Comparison of ENCODE assay signal across 8 cellular contexts in the genomic region with DNA sequence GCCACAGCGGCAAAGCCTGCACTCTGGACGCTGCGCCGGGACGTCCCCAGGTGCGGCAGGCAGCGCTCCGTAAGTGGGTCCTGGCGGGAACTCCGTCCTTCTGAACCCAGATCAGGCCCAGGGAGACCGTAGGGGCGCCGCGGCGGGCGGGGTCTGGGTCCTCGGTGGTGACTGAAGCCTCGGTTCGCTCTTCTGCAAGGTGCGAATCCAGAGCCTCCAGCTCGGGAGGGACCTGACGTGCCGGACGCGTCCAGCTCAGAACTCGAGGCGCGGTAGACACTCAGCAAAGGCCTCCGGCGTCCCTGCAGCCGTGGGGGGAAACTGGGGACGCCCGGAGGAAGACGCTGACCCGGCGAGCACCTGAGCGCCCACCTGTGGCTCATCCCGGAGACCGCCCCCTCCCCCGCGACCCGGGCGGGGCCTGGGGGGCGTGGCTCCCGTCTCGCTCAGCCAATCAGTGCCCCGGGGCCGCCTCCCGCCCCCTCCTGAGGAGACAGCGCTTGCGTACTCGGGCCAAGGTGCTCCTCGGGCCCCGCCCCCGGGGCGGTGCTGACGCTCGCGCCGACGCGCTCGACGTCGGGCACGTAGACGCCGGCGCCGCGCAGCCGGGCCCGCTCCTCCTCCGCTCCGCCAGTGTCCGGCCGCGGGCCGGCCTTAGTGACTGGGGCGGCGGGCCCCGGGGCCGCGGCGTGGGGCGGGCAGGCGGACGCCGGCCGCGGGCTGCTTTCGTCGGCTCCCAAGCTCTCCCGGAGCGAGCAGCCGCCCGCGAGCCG. TPM values are rescaled to one million over a fixed set of nuclear protein-coding genes. Genes with fewer than 3 reads are reported as not detected.
A peak's percentile ranks its signal among the peaks of the same experiment; 100 is the strongest.
DNase-seq lines count a peak whose midpoint lies in the region; ATAC-seq lines count a peak whose summit lies in the region.

TSS of gene PPFIA1 (plus strand) at position 587 of the 773 bp plus-strand sequence. CDS start 1,483 bp downstream, outside the sequence.

- H3K4me3 ChIP-seq in GM23248 = peak within 1 kb of the TSS; percentile 92

- peak within 1 kb of the TSS; percentile 77 to 97 (median 86) for H3K27ac Mint-ChIP-seq in naive B cell
- H3K27ac Mint-ChIP-seq in stimulated activated effector memory CD8-positive, alpha-beta T cell treated with anti-CD3 and anti-CD28 coated beads, Interleukin-12 subunit alpha, Interleukin-12 subunit beta, amount 100 ng/mL, for 72 hours = peak within 1 kb of the TSS; percentile 76

- no peaks in the 10 kb centered on the region for H3K9me3 ChIP-seq in GM23248 (ENCODE audit: low read depth)

- peak within 1 kb of the TSS; percentile 90 for H3K9ac ChIP-seq in GM23248

- DNase-seq in Daoy (ENCODE audit: low read depth) = peak; percentile 96
- DNase-seq in GM23248 = peak; percentile 99
- peak; percentile 78 to 82 for DNase-seq in Kasumi-1 (lab: John Stamatoyannopoulos, UW)
- DNase-seq in RKO (ENCODE audit: low spot score) = peak; percentile 93
- DNase-seq in activated T-helper 1 cell treated with Interleukin-2 at 50 U/mL for 16 hours (ENCODE audit: low read depth) = peak; percentile 96
- DNase-seq in fibroblast of gingiva (ENCODE audit: low read depth) = peak; percentile 92
- peak; percentile 97 for DNase-seq in naive B cell
- peak; percentile 94 to 97 for DNase-seq in stimulated activated effector memory CD8-positive, alpha-beta T cell treated with anti-CD3 and anti-CD28 coated beads, Interleukin-12 subunit alpha, Interleukin-12 subunit beta, amount 100 ng/mL, for 72 hours (ENCODE audit: low spot score in 2 of 2)

- peaks cover 7 to 29% (median 13%) of the 10 kb centered on the region in 3 donors for H3K27me3 Mint-ChIP-seq in naive B cell

- peak; percentile 89 to 90 for ATAC-seq in naive B cell (ENCODE audit: low read depth in 2 of 2)
- peak; percentile 95 for ATAC-seq in stimulated activated effector memory CD8-positive, alpha-beta T cell treated with anti-CD3 and anti-CD28 coated beads, Interleukin-12 subunit alpha, Interleukin-12 subunit beta, amount 100 ng/mL, for 72 hours

- H3K4me2 ChIP-seq in GM23248 (ENCODE audit: unreplicated experiment) = peak within 1 kb of the TSS; percentile 99

- H3K4me3 Mint-ChIP-seq in naive B cell = peak within 1 kb of the TSS; percentile 81 to 96 (median 91)
- peak within 1 kb of the TSS; percentile 90 for H3K4me3 Mint-ChIP-seq in stimulated activated effector memory CD8-positive, alpha-beta T cell treated with anti-CD3 and anti-CD28 coated beads, Interleukin-12 subunit alpha, Interleukin-12 subunit beta, amount 100 ng/mL, for 72 hours

- H3K27me3 ChIP-seq in GM23248 (replicated peaks; ENCODE audit: insufficient read depth) = peaks cover 25% of the 10 kb centered on the region

- no peaks in the 10 kb centered on the region for H3K9me2 ChIP-seq in GM23248 (ENCODE audit: insufficient read depth)

- no peaks in the 10 kb centered on the region for H3K9me3 Mint-ChIP-seq in naive B cell
- no peaks in the 10 kb centered on the region for H3K9me3 Mint-ChIP-seq in stimulated activated effector memory CD8-positive, alpha-beta T cell treated with anti-CD3 and anti-CD28 coated beads, Interleukin-12 subunit alpha, Interleukin-12 subunit beta, amount 100 ng/mL, for 72 hours

- H3K4me1 Mint-ChIP-seq in naive B cell = peaks cover 23 to 31% (median 31%) of the 10 kb centered on the region in 3 donors
- H3K4me1 Mint-ChIP-seq in stimulated activated effector memory CD8-positive, alpha-beta T cell treated with anti-CD3 and anti-CD28 coated beads, Interleukin-12 subunit alpha, Interleukin-12 subunit beta, amount 100 ng/mL, for 72 hours = peaks cover 31% of the 10 kb centered on the region

- H4K20me1 ChIP-seq in GM23248 (ENCODE audit: insufficient read depth) = no peaks in the 10 kb centered on the region

- H2AFZ ChIP-seq in GM23248 = peak within 1 kb of the TSS; percentile 99

- no peaks in the 10 kb centered on the region for H3F3A ChIP-seq in GM23248 (ENCODE audit: insufficient read depth)

- peaks cover 44% of the 10 kb centered on the region for H3K79me2 ChIP-seq in GM23248 (ENCODE audit: insufficient read depth)

- WGBS in GM23248 (ENCODE audit: low coverage in 1 of 2, low lambda C conversion rate in 2 of 2, missing lambda C conversion rate in 2 of 2), 2 experiments = 1 to 2% methylated on average over 50 to 57 of the region's 99 CpGs

- peak within 1 kb of the TSS; percentile 64 for H3K27ac ChIP-seq in GM23248

- in situ Hi-C loops in GM23248 (cut with MboI) = no loop called here

- H3K4me1 ChIP-seq in GM23248 (ENCODE audit: insufficient read depth) = peaks cover 9% of the 10 kb centered on the region; the same call in 1 of the 2 replicates

- H3K36me3 ChIP-seq in GM23248 (ENCODE audit: low read depth) = peaks cover 8% of the 10 kb centered on the region; the same call in 1 of the 2 replicates

- H3K36me3 Mint-ChIP-seq in naive B cell = peaks cover 0 to 9% of the 10 kb centered on the region in 2 donors
- H3K36me3 Mint-ChIP-seq in stimulated activated effector memory CD8-positive, alpha-beta T cell treated with anti-CD3 and anti-CD28 coated beads, Interleukin-12 subunit alpha, Interleukin-12 subunit beta, amount 100 ng/mL, for 72 hours = peaks cover 41% of the 10 kb centered on the region

RNA-seq across cellular contexts. Expression of gene PPFIA1, which starts in this region (rescaled TPM):
- total RNA-seq in Daoy (2014; rRNA removed; shearing (Covaris generic)) = 24.3 and 38.3 TPM in 2 replicates
- total RNA-seq in GM23248 (2014; rRNA removed; shearing (Covaris generic)) = 30.2 and 36.9 TPM in 2 replicates
- polyA plus RNA-seq in GM23248 (2016; fragmentation: Nextera tagmentation; extraction: Ambion mirVana) (19.9 and 22.8 TPM in 2 replicates), naive B cell (ENCODE audit: low read depth in 6 of 6) (10 to 100 TPM in 3 of 6 donors, 1 to 10 TPM in 3; 5.9 to 16.1 (median 11.6) TPM)

Comparison
In these comparisons a context has a peak if more than half of its experiments do, and no peak if none do; other contexts are left out.
1. Peak in every context shown above with its lines: DNase-seq, ATAC-seq, H3K4me3 ChIP-seq and H3K27ac ChIP-seq.